ENCODE assay signal across 22 cellular contexts in the genomic region with DNA sequence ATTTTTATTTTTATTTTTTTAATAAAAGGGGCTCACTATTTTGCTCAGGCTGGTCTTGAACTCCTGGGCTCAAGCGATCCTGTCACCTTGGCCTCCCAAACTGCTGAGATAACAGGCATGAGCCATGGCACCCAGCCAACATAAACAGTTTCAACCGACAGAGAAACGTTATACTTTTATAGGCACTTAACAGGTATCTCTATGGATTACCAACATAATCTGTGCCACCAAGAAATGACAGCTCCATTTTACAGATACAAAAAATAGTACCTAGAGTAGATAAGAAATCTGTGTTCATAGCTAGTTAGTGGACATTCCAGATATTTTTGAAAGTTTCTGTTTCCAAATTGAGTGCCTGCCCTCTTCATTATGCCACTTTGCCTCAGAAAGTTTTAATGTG.
"Had no signal": no experiment of that assay in that cellular context is flagged by ENCODE, and none has a peak within 500 bp of the region (broad histone marks: within the 10 kb centered on the region; RNA-seq: fewer than 3 reads in every experiment).

No MANE protein-coding gene starts in this region.

- H3K36me3 Mint-ChIP-seq: activated naive CD8-positive, alpha-beta T cell; immature natural killer cell; WTC11 had no signal

- DNase-seq: activated CD4-positive, alpha-beta T cell treated with anti-CD3 and anti-CD28 coated beads, Interleukin-2, amount 50 U/mL, for 48 hours; activated CD8-positive, alpha-beta memory T cell treated with anti-CD3 and anti-CD28 coated beads, Interleukin-2, amount 50 U/mL, for 48 hours; activated naive CD4-positive, alpha-beta T cell; activated T-cell treated with anti-CD3 and anti-CD28 coated beads, Interleukin-2, amount 50 U/mL, for 4 hours; glutamatergic neuron; immature natural killer cell; lower lobe of right lung; mesendoderm; mucosa of descending colon; nephron progenitor cell; pancreas; psoas muscle; spleen; stimulated activated CD4-positive, alpha-beta T cell treated with anti-CD3 and anti-CD28 coated beads, Interleukin-4, amount 100 ng/mL, for 1 hour; stimulated activated naive CD4-positive, alpha-beta T cell; testis; trophoblast cell; uterus had no signal

- H3K27me3 Mint-ChIP-seq: activated naive CD8-positive, alpha-beta T cell had no signal

- H3K9me3 Mint-ChIP-seq: nephron progenitor cell, WTC11 had no signal

- H3K27ac Mint-ChIP-seq: activated naive CD8-positive, alpha-beta T cell; activated T-helper 2 cell treated with anti-CD3 and anti-CD28 coated beads, Interferon-gamma antibody, Interleukin-2, Interleukin-4, amounts not matched to agents 10 μg/mL and 5 μg/mL and 100 μg/mL, durations not matched to agents 14 hours and 24 hours and 36 hours; immature natural killer cell; nephron progenitor cell; WTC11 had no signal

- H3K4me1 Mint-ChIP-seq: immature natural killer cell, nephron progenitor cell, WTC11 had no signal

- H3K4me3 Mint-ChIP-seq: activated naive CD8-positive, alpha-beta T cell; activated T-cell treated with anti-CD3 and anti-CD28 coated beads, Interleukin-2, amount 50 U/mL, for 4 hours; immature natural killer cell; nephron progenitor cell; WTC11 had no signal

- ATAC-seq: activated T-cell treated with anti-CD3 and anti-CD28 coated beads, Interleukin-2, amount 50 U/mL, for 4 hours; left lobe of liver; lower lobe of right lung; mucosa of descending colon; pancreas; psoas muscle; WTC11 had no signal
